Comparison of ENCODE assay signal across 13 cellular contexts in the genomic region with DNA sequence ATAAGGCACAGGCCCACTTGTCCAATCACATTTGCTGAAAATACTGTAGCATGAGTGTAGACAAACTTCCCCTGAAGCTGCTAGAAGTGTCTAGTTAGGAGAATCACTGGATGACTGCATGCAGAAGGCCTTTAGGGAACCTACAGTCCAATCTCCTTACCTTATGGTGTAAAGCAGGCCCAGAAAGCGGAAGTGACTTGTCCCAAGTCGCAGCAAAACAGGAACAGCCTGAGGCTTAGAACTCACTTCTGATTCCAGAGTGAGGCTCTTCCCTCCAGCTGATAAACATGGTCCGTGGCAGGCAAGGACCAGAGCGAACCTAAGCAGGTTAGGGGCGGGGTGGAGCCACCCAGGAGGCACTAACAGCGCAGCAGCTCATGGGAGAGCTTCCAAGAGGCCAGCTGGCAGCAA. TPM values are rescaled to one million over a fixed set of nuclear protein-coding genes. Genes with fewer than 3 reads are reported as not detected.
A peak's percentile ranks its signal among the peaks of the same experiment; 100 is the strongest.
DNase-seq lines count a peak whose midpoint lies in the region; ATAC-seq and TF ChIP-seq lines count a peak whose summit lies in the region.
"Had no signal": no experiment of that assay in that cellular context is flagged by ENCODE, and none has a peak within 500 bp of the region (broad histone marks: within the 10 kb centered on the region; RNA-seq: fewer than 3 reads in every experiment).

No MANE protein-coding gene starts in this region.

- H3K9ac ChIP-seq in colonic mucosa (ENCODE audit: low read depth in 2 of 2, low read length in 2 of 2) = no peak overlapping the region

- H3K36me3 ChIP-seq in testis (ENCODE audit: low read depth, missing control alignments) (no peaks in the 10 kb centered on the region), colonic mucosa (peaks cover 10% of the 10 kb centered on the region)

- H3K27ac ChIP-seq in layer of hippocampus (ENCODE audit: low read depth, low read length) = peak overlapping the region; percentile 18
- H3K27ac ChIP-seq in testis = no peak overlapping the region
- no peak overlapping the region for H3K27ac ChIP-seq in colonic mucosa
- H3K27ac ChIP-seq: SJSA1, thoracic aorta had no signal

- H3K4me3 ChIP-seq in testis = no peak overlapping the region
- H3K4me3 ChIP-seq in colonic mucosa = no peak overlapping the region
- H3K4me3 ChIP-seq: SJSA1, thoracic aorta had no signal

- TF ChIP-seq CTCF in testis (IDR thresholded peaks at IDR 0.05) (no peak), colonic mucosa (IDR thresholded peaks at IDR 0.05) (no peak)

- 87 to 88% methylated on average over 6 of the region's 6 CpGs for WGBS in testis, 2 donors

- intact Hi-C loops in testis (cut with DNase I; ENCODE audit: low total_unique reads) = loop anchor here (5.0 kb wide), 1 partner anchor 182 kb away; a partner anchor contains a TSS
- intact Hi-C loops in colonic mucosa (cut with DNase I) = loop anchor here (5.0 kb wide), 2 partner anchors 77 to 92 kb away; a partner anchor contains a TSS

- H3K27me3 ChIP-seq in layer of hippocampus (ENCODE audit: control insufficient read depth, insufficient read depth, low read length) (no peaks in the 10 kb centered on the region), testis (no peaks in the 10 kb centered on the region), colonic mucosa (peaks cover 4% of the 10 kb centered on the region)
- H3K27me3 ChIP-seq: SJSA1 had no signal

- TF ChIP-seq POLR2A in testis (IDR thresholded peaks at IDR 0.05) = no peak

- H3K9me3 ChIP-seq in testis = no peaks in the 10 kb centered on the region
- H3K9me3 ChIP-seq in colonic mucosa = no peaks in the 10 kb centered on the region
- H3K9me3 ChIP-seq: SJSA1, thoracic aorta had no signal

- DNase-seq in Ammon's horn (ENCODE audit: low spot score) (peak; percentile 73), M059J (ENCODE audit: low read depth) (peak; percentile 51), SKM-1 (lab: John Stamatoyannopoulos, UW; ENCODE audit: unreplicated experiment) (peak; percentile 96), dedifferentiated amniotic fluid mesenchymal stem cell (ENCODE audit: extremely low spot score) (no peak), testis (no peak), colonic mucosa (no peak)
- DNase-seq: EL, NCI-H2029 treated with DMSO at 0.1 percent for 48 hours, right cardiac atrium had no signal

- no peak for ATAC-seq in GM19455 (IDR thresholded peaks at IDR 0.05; ENCODE audit: unreplicated experiment)
- ATAC-seq: right cardiac atrium had no signal

- H3K4me1 ChIP-seq in testis (peaks cover 3% of the 10 kb centered on the region), colonic mucosa (no peaks in the 10 kb centered on the region)

RNA-seq across cellular contexts. Expression of a gene that starts 2.5 kb away (rescaled TPM):
- 0.34 and 0.44 TPM in 2 replicates for total RNA-seq in M059J (2014; rRNA removed; shearing (Covaris generic))
- 1 to 10 TPM in 1 of 2 donors, under 1 TPM in 1; 0.31 to 1.4 TPM for total RNA-seq in testis
- polyA plus RNA-seq in testis (ENCODE audit: insufficient read depth, low read depth, low replicate concordance) = 3.1 TPM
- 1 to 10 TPM; 2.3 to 3.3 TPM for total RNA-seq in colonic mucosa
- total RNA-seq: SJSA1 had no signal

RNA-seq across cellular contexts. Expression of a gene that starts 35.9 kb away (rescaled TPM):
- 2,564 and 2,981 TPM in 2 replicates for total RNA-seq in M059J (2014; rRNA removed; shearing (Covaris generic))
- total RNA-seq in testis = 100 to 1,000 TPM; 521 to 530 TPM
- 602 TPM for polyA plus RNA-seq in testis (ENCODE audit: insufficient read depth, low read depth, low replicate concordance)
- total RNA-seq in colonic mucosa = 100 to 1,000 TPM; 769 to 946 TPM

Comparison
In these comparisons a context has a peak if more than half of its experiments do, and no peak if none do; other contexts are left out.
1. DNase-seq: peak in Ammon's horn (single experiment), M059J (single experiment) and SKM-1 (single experiment); none in dedifferentiated amniotic fluid mesenchymal stem cell (single experiment), testis (single experiment) and colonic mucosa (single experiment).